Comparison of ENCODE assay signal across 15 cellular contexts in genomic region chr6:107129370-107129925, GRCh38. TPM values are rescaled to one million over a fixed set of nuclear protein-coding genes. Genes with fewer than 3 reads are reported as not detected.
DNase-seq lines count a peak whose midpoint lies in the region; ATAC-seq and TF ChIP-seq lines count a peak whose summit lies in the region.
"Had no signal": no experiment of that assay in that cellular context is flagged by ENCODE, and none has a peak within 500 bp of the region (broad histone marks: within the 10 kb centered on the region; RNA-seq: fewer than 3 reads in every experiment).

No MANE protein-coding gene starts in this region.

- no peak for ATAC-seq in GM23338
- ATAC-seq: T-helper 17 cell had no signal

- H4K20me1 ChIP-seq in BLaER1 (no peaks in the 10 kb centered on the region), GM23338 (replicated peaks; ENCODE audit: insufficient read depth) (no peaks in the 10 kb centered on the region), hepatocyte (ENCODE audit: insufficient read depth, poor library complexity, severe bottlenecking) (no peaks in the 10 kb centered on the region)

- intact Hi-C loops in uterus (cut with DNase I; ENCODE audit: low total_unique reads) = no loop called here

- no peaks in the 10 kb centered on the region for H3K9me2 ChIP-seq in GM23338 (ENCODE audit: insufficient read depth)
- H3K9me2 ChIP-seq in hepatocyte (replicated peaks; ENCODE audit: insufficient read depth) = no peaks in the 10 kb centered on the region

- peaks cover 22% of the 10 kb centered on the region for H3K4me1 Mint-ChIP-seq in GM23338
- peaks cover 5% of the 10 kb centered on the region for H3K4me1 Mint-ChIP-seq in activated CD4-positive, alpha-beta T cell treated with anti-CD3 and anti-CD28 coated beads, Interleukin-2, amount 10 ng/mL, durations not matched to agents 7 days and 5 days

- no peak for TF ChIP-seq CTCF in GM23338 (conservative IDR thresholded peaks at IDR 0.05; ENCODE audit: low read depth in 2 of 2)
- TF ChIP-seq CTCF in hepatocyte (IDR thresholded peaks at IDR 0.05; ENCODE audit: poor library complexity) = no peak
- no peak for TF ChIP-seq CTCF in uterus (IDR thresholded peaks at IDR 0.05)

- no peak for TF ChIP-seq POLR2A in uterus (IDR thresholded peaks at IDR 0.05)

- H3K9me3 Mint-ChIP-seq in GM23338 = no peaks in the 10 kb centered on the region
- H3K9me3 Mint-ChIP-seq in activated CD4-positive, alpha-beta T cell treated with anti-CD3 and anti-CD28 coated beads, Interleukin-2, amount 10 ng/mL, durations not matched to agents 7 days and 5 days = no peaks in the 10 kb centered on the region
- H3K9me3 Mint-ChIP-seq: activated B cell treated with CpG ODN at 0.5 μM for 24 hours; activated T-helper 1 cell treated with anti-CD3 and anti-CD28 coated beads, Interleukin-12 subunit alpha, Interleukin-12 subunit beta, Interleukin-2, Interleukin-4 antibody, amounts not matched to agents 30 ng/mL and 10 ng/mL and 1 ng/mL, durations not matched to agents 14 hours and 24 hours and 36 hours had no signal

- H3K4me3 ChIP-seq in BLaER1 (no peak overlapping the region), GM23338 (no peak overlapping the region), SJCRH30 (no peak overlapping the region), hepatocyte (no peak overlapping the region), uterus (no peak overlapping the region)

- no peak for DNase-seq in GM23338 (ENCODE audit: low spot score)
- DNase-seq in SJCRH30 = peak; percentile 53 to 72
- peak; percentile 27 for DNase-seq in hepatocyte (ENCODE audit: low spot score)
- no peak for DNase-seq in stimulated activated CD4-positive, alpha-beta T cell treated with anti-CD3 and anti-CD28 coated beads, Interleukin-15, amount 100 ng/mL, for 24 hours
- no peak for DNase-seq in uterus
- DNase-seq in NCI-H1930 (lab: John Stamatoyannopoulos, UW) = no peak
- DNase-seq in activated CD4-positive, alpha-beta T cell treated with anti-CD3 and anti-CD28 coated beads, Interleukin-2, amount 10 ng/mL, durations not matched to agents 7 days and 5 days = no peak
- DNase-seq: activated B cell treated with CpG ODN at 0.5 μM for 24 hours; central memory CD4-positive, alpha-beta T cell; EL; stimulated activated CD4-positive, alpha-beta T cell treated with anti-CD3 and anti-CD28 coated beads, Interleukin-4, amount 100 ng/mL, for 4 hours; stimulated activated CD8-positive, alpha-beta memory T cell treated with anti-CD3 and anti-CD28 coated beads, Interleukin-4, amount 100 ng/mL, for 48 hours; T-helper 17 cell had no signal

- no peaks in the 10 kb centered on the region for H3K79me2 ChIP-seq in GM23338 (replicated peaks; ENCODE audit: insufficient read depth)
- no peaks in the 10 kb centered on the region for H3K79me2 ChIP-seq in hepatocyte

- CTCF ChIA-PET in activated CD4-positive, alpha-beta T cell treated with anti-CD3 and anti-CD28 coated beads, Interleukin-2, amount 10 ng/mL, durations not matched to agents 7 days and 5 days (lab: Charles Lee) = interaction anchor here (1.6 kb wide), 1 partner anchor 16 kb away, joined by 4 read pairs; no protein-coding TSS in a partner anchor

- H3K27me3 Mint-ChIP-seq in GM23338 (ENCODE audit: insufficient read depth, low read depth, poor library complexity) = peaks cover 3% of the 10 kb centered on the region
- H3K27me3 Mint-ChIP-seq in activated CD4-positive, alpha-beta T cell treated with anti-CD3 and anti-CD28 coated beads, Interleukin-2, amount 10 ng/mL, durations not matched to agents 7 days and 5 days = peaks cover 5% of the 10 kb centered on the region
- H3K27me3 Mint-ChIP-seq: activated B cell treated with CpG ODN at 0.5 μM for 24 hours, T-helper 17 cell had no signal

- H3K9ac ChIP-seq in BLaER1 = peak overlapping the region; percentile 14; the same call in 1 of the 2 replicates

- no peaks in the 10 kb centered on the region for H3K27me3 ChIP-seq in BLaER1
- H3K27me3 ChIP-seq in GM23338 (ENCODE audit: insufficient read depth) = no peaks in the 10 kb centered on the region
- no peaks in the 10 kb centered on the region for H3K27me3 ChIP-seq in SJCRH30
- H3K27me3 ChIP-seq in hepatocyte = no peaks in the 10 kb centered on the region
- no peaks in the 10 kb centered on the region for H3K27me3 ChIP-seq in uterus

- no peaks in the 10 kb centered on the region for H3K9me3 ChIP-seq in BLaER1
- no peaks in the 10 kb centered on the region for H3K9me3 ChIP-seq in SJCRH30 (replicated peaks)
- H3K9me3 ChIP-seq in hepatocyte (ENCODE audit: low read depth) = no peaks in the 10 kb centered on the region
- H3K9me3 ChIP-seq in uterus = no peaks in the 10 kb centered on the region

- H3K4me1 ChIP-seq in BLaER1 = peaks cover 13% of the 10 kb centered on the region
- no peaks in the 10 kb centered on the region; the same call in 1 of the 2 replicates for H3K4me1 ChIP-seq in GM23338 (ENCODE audit: insufficient read depth)
- H3K4me1 ChIP-seq in SJCRH30 = peaks cover 11% of the 10 kb centered on the region
- H3K4me1 ChIP-seq in hepatocyte (ENCODE audit: insufficient read depth) = peaks cover 4% of the 10 kb centered on the region
- no peaks in the 10 kb centered on the region for H3K4me1 ChIP-seq in uterus

- peak overlapping the region; percentile 35 for H3K27ac Mint-ChIP-seq in GM23338
- H3K27ac Mint-ChIP-seq in activated CD4-positive, alpha-beta T cell treated with anti-CD3 and anti-CD28 coated beads, Interleukin-2, amount 10 ng/mL, durations not matched to agents 7 days and 5 days = no peak overlapping the region
- H3K27ac Mint-ChIP-seq: activated B cell treated with CpG ODN at 0.5 μM for 24 hours; activated T-helper 1 cell treated with anti-CD3 and anti-CD28 coated beads, Interleukin-12 subunit alpha, Interleukin-12 subunit beta, Interleukin-2, Interleukin-4 antibody, amounts not matched to agents 30 ng/mL and 10 ng/mL and 1 ng/mL, durations not matched to agents 14 hours and 24 hours and 36 hours; T-helper 17 cell had no signal

- H3K36me3 Mint-ChIP-seq in GM23338 (ENCODE audit: low read depth) = no peaks in the 10 kb centered on the region
- H3K36me3 Mint-ChIP-seq in activated CD4-positive, alpha-beta T cell treated with anti-CD3 and anti-CD28 coated beads, Interleukin-2, amount 10 ng/mL, durations not matched to agents 7 days and 5 days (ENCODE audit: low read depth) = no peaks in the 10 kb centered on the region

- no peaks in the 10 kb centered on the region for H3F3A ChIP-seq in GM23338 (replicated peaks; ENCODE audit: low read depth)

- H2AFZ ChIP-seq in GM23338 = peak overlapping the region; percentile 32; the same call in 1 of the 2 replicates
- H2AFZ ChIP-seq in hepatocyte = no peak overlapping the region

- H3K4me2 ChIP-seq in BLaER1 = peak overlapping the region; percentile 42
- no peak overlapping the region for H3K4me2 ChIP-seq in GM23338
- H3K4me2 ChIP-seq in hepatocyte = no peak overlapping the region

- H3K27ac ChIP-seq in BLaER1 (no peak overlapping the region), GM23338 (ENCODE audit: low read depth) (no peak overlapping the region; the same call in 1 of the 2 replicates), SJCRH30 (peak overlapping the region; percentile 60), hepatocyte (no peak overlapping the region), uterus (no peak overlapping the region)

- H3K36me3 ChIP-seq in BLaER1 (no peaks in the 10 kb centered on the region), GM23338 (ENCODE audit: insufficient read depth) (no peaks in the 10 kb centered on the region), SJCRH30 (no peaks in the 10 kb centered on the region), hepatocyte (replicated peaks; ENCODE audit: insufficient read depth, low read depth) (no peaks in the 10 kb centered on the region), uterus (no peaks in the 10 kb centered on the region)

- POLR2A ChIA-PET in activated CD4-positive, alpha-beta T cell treated with anti-CD3 and anti-CD28 coated beads, Interleukin-2, amount 10 ng/mL, durations not matched to agents 7 days and 5 days (lab: Charles Lee) = no interaction called here

- peak overlapping the region; percentile 24; the same call in 1 of the 3 replicates for H3K4me3 Mint-ChIP-seq in GM23338
- no peak overlapping the region for H3K4me3 Mint-ChIP-seq in activated CD4-positive, alpha-beta T cell treated with anti-CD3 and anti-CD28 coated beads, Interleukin-2, amount 10 ng/mL, durations not matched to agents 7 days and 5 days
- H3K4me3 Mint-ChIP-seq: activated B cell treated with CpG ODN at 0.5 μM for 24 hours; activated T-helper 1 cell treated with anti-CD3 and anti-CD28 coated beads, Interleukin-12 subunit alpha, Interleukin-12 subunit beta, Interleukin-2, Interleukin-4 antibody, amounts not matched to agents 30 ng/mL and 10 ng/mL and 1 ng/mL, durations not matched to agents 14 hours and 24 hours and 36 hours; T-helper 17 cell had no signal

- 78% methylated on average over 9 of the region's 9 CpGs for WGBS in hepatocyte (ENCODE audit: low lambda C conversion rate, missing lambda C conversion rate)

TF ChIP-seq in GM23338, 12 proteins besides CTCF, POLR2A, EP300 and RAD21 (continues in another document):
- TF ChIP-seq STAT1 (IDR thresholded peaks at IDR 0.05; ENCODE audit: unreplicated experiment) = no peak

RNA-seq across cellular contexts. Expression of gene BEND3, which starts 14.1 kb away (rescaled TPM):
- total RNA-seq in GM23338 (2014; rRNA removed; shearing (Covaris generic)) = 30.5 and 33.7 TPM in 2 replicates
- polyA plus RNA-seq in GM23338 (2016; fragmentation: Nextera tagmentation; extraction: Ambion mirVana) = 8.6 and 9.2 TPM in 2 replicates
- 7.1 and 7.3 TPM in 2 replicates for total RNA-seq in SJCRH30 (2014; rRNA removed; shearing (Covaris generic))
- 4.5 and 5.7 TPM in 2 replicates for total RNA-seq in hepatocyte
- 2.2 and 2.7 TPM in 2 replicates for polyA plus RNA-seq in hepatocyte
- total RNA-seq in uterus = 1 to 10 TPM; 1.5 to 9.1 (median 3.4) TPM
- 1 to 10 TPM; 2.7 to 2.9 TPM for total RNA-seq in activated CD4-positive, alpha-beta T cell treated with anti-CD3 and anti-CD28 coated beads, Interleukin-2, amount 10 ng/mL, durations not matched to agents 7 days and 5 days

Comparison
In these comparisons a context has a peak if more than half of its experiments do, and no peak if none do; other contexts are left out.
1. DNase-seq: peak in SJCRH30 (2 of 2) and hepatocyte (single experiment); none in GM23338 (single experiment), stimulated activated CD4-positive, alpha-beta T cell treated with anti-CD3 and anti-CD28 coated beads, Interleukin-15, amount 100 ng/mL, for 24 hours (single experiment), uterus (0 of 2), NCI-H1930 (0 of 2) and activated CD4-positive, alpha-beta T cell treated with anti-CD3 and anti-CD28 coated beads, Interleukin-2, amount 10 ng/mL, durations not matched to agents 7 days and 5 days (single experiment).